In genomic region chr19:33134571-33135041, GRCh38 we compare ENCODE assay signal across 9 cellular contexts. TPM values are rescaled to one million over a fixed set of nuclear protein-coding genes. Genes with fewer than 3 reads are reported as not detected.
DNase-seq lines count a peak whose midpoint lies in the region; ATAC-seq and TF ChIP-seq lines count a peak whose summit lies in the region.
"Had no signal": no experiment of that assay in that cellular context is flagged by ENCODE, and none has a peak within 500 bp of the region (broad histone marks: within the 10 kb centered on the region; RNA-seq: fewer than 3 reads in every experiment).

No MANE protein-coding gene starts in this region.

- intact Hi-C loops in left colon (cut with DNase I, micrococcal nuclease), result no loop called here
- intact Hi-C loops in colonic mucosa (cut with DNase I), result no loop called here
- intact Hi-C loops in stomach (cut with DNase I; ENCODE audit: low total_unique reads), result no loop called here

- H3K9me3 ChIP-seq in colonic mucosa (no peaks in the 10 kb centered on the region), stomach (no peaks in the 10 kb centered on the region)
- H3K9me3 ChIP-seq: thoracic aorta had no signal

- H3K4me3 ChIP-seq in colonic mucosa, result no peak overlapping the region
- no peak overlapping the region for H3K4me3 ChIP-seq in stomach
- H3K4me3 ChIP-seq: thoracic aorta had no signal

- no peak for TF ChIP-seq CTCF in colonic mucosa (IDR thresholded peaks at IDR 0.05)
- TF ChIP-seq CTCF in stomach (IDR thresholded peaks at IDR 0.05), result no peak

- H3K4me1 Mint-ChIP-seq in stimulated activated memory B cell treated with anti-CD40 and anti-IgM and Interleukin-4, amounts not matched to agents 10 μg/mL and 1 μg/mL and 100 μg/mL, for 72 hours, result peaks cover 6% of the 10 kb centered on the region

- H3K27ac ChIP-seq in colonic mucosa (no peak overlapping the region), stomach (no peak overlapping the region)
- H3K27ac ChIP-seq: thoracic aorta had no signal

- peak overlapping the region; percentile 41 for H3K4me3 Mint-ChIP-seq in stimulated activated memory B cell treated with anti-CD40 and anti-IgM and Interleukin-4, amounts not matched to agents 10 μg/mL and 1 μg/mL and 100 μg/mL, for 72 hours

- ATAC-seq in left colon, result peak; percentile 52
- ATAC-seq in stimulated activated memory B cell treated with anti-CD40 and anti-IgM and Interleukin-4, amounts not matched to agents 10 μg/mL and 1 μg/mL and 100 μg/mL, for 72 hours, result peak; percentile 50

- H3K36me3 ChIP-seq in colonic mucosa (no peaks in the 10 kb centered on the region), stomach (peaks cover 12 to 32% (median 23%) of the 10 kb centered on the region in 4 donors)

- peaks cover 39% of the 10 kb centered on the region for H3K27me3 Mint-ChIP-seq in stimulated activated memory B cell treated with anti-CD40 and anti-IgM and Interleukin-4, amounts not matched to agents 10 μg/mL and 1 μg/mL and 100 μg/mL, for 72 hours

- H3K27ac Mint-ChIP-seq in stimulated activated memory B cell treated with anti-CD40 and anti-IgM and Interleukin-4, amounts not matched to agents 10 μg/mL and 1 μg/mL and 100 μg/mL, for 72 hours, result no peak overlapping the region

- H3K4me1 ChIP-seq in colonic mucosa (no peaks in the 10 kb centered on the region), stomach (peaks cover 0 to 7% (median 5%) of the 10 kb centered on the region in 4 donors)

- DNase-seq in T-helper 1 cell (peak; percentile 14 to 40 (median 22)), activated T-cell treated with anti-CD3 and anti-CD28 coated beads for 4 hours (peak; percentile 53), left colon (peak in 1 of 2 donors; percentile 16), GDM1 (lab: John Stamatoyannopoulos, UW) (no peak), colonic mucosa (no peak), stomach (no peak)

- peaks cover 4% of the 10 kb centered on the region for H3K9me3 Mint-ChIP-seq in stimulated activated memory B cell treated with anti-CD40 and anti-IgM and Interleukin-4, amounts not matched to agents 10 μg/mL and 1 μg/mL and 100 μg/mL, for 72 hours

- no peak for TF ChIP-seq POLR2A in stomach (IDR thresholded peaks at IDR 0.05)

- TF ChIP-seq EP300 in stomach (IDR thresholded peaks at IDR 0.05), result no peak

- peaks cover 22% of the 10 kb centered on the region for H3K36me3 Mint-ChIP-seq in stimulated activated memory B cell treated with anti-CD40 and anti-IgM and Interleukin-4, amounts not matched to agents 10 μg/mL and 1 μg/mL and 100 μg/mL, for 72 hours

- H3K9ac ChIP-seq in colonic mucosa (ENCODE audit: low read depth in 2 of 2, low read length in 2 of 2), result no peak overlapping the region

- 12 to 24% (median 14%) methylated on average over 17 to 38 of the region's 38 CpGs for WGBS in stomach, 5 donors

- H3K27me3 ChIP-seq in colonic mucosa (no peaks in the 10 kb centered on the region), stomach (peaks cover 0 to 42% (median 11%) of the 10 kb centered on the region in 3 donors)

RNA-seq across cellular contexts. Expression of gene WDR88, which starts 2.7 kb away (rescaled TPM):
- not detected for total RNA-seq in left colon
- total RNA-seq in colonic mucosa, result not detected
- total RNA-seq in stomach, result not detected
- not detected for polyA plus RNA-seq in stomach
- total RNA-seq: thoracic aorta had no signal
- polyA plus RNA-seq: esophagus had no signal

RNA-seq across cellular contexts. Expression of gene GPATCH1, which starts 53.6 kb away (rescaled TPM):
- 10 to 100 TPM in 1 of 2 donors, 1 to 10 TPM in 1; 8.3 to 10.9 TPM for total RNA-seq in left colon
- 10 to 100 TPM; 10.0 to 10.9 TPM for total RNA-seq in colonic mucosa
- total RNA-seq in stomach, result 10 to 100 TPM in 2 of 5 donors, 1 to 10 TPM in 3; 1.2 to 31.5 (median 9.5) TPM
- polyA plus RNA-seq in stomach, result 1 to 10 TPM; 2.2 to 5.8 (median 5.4) TPM

RNA-seq across cellular contexts. Expression of gene LRP3, which starts 59.5 kb away (rescaled TPM):
- total RNA-seq in left colon, result 10 to 100 TPM in 1 of 2 donors, 1 to 10 TPM in 1; 7.2 to 12.4 TPM
- total RNA-seq in colonic mucosa, result 10 to 100 TPM; 14.6 to 16.5 TPM
- 10 to 100 TPM in 4 of 5 donors, 1 to 10 TPM in 1; 7.5 to 26.6 (median 18.1) TPM for total RNA-seq in stomach
- 10 to 100 TPM in 2 of 3 donors, 1 to 10 TPM in 1; 8.4 to 14.0 (median 10.3) TPM for polyA plus RNA-seq in stomach

Comparison
In these comparisons a context has a peak if more than half of its experiments do, and no peak if none do; other contexts are left out.
1. DNase-seq: peak in T-helper 1 cell (5 of 5) and activated T-cell treated with anti-CD3 and anti-CD28 coated beads for 4 hours (single experiment); none in GDM1 (single experiment), colonic mucosa (single experiment) and stomach (single experiment).